Comparison of ENCODE assay signal across 8 cellular contexts in the genomic region with DNA sequence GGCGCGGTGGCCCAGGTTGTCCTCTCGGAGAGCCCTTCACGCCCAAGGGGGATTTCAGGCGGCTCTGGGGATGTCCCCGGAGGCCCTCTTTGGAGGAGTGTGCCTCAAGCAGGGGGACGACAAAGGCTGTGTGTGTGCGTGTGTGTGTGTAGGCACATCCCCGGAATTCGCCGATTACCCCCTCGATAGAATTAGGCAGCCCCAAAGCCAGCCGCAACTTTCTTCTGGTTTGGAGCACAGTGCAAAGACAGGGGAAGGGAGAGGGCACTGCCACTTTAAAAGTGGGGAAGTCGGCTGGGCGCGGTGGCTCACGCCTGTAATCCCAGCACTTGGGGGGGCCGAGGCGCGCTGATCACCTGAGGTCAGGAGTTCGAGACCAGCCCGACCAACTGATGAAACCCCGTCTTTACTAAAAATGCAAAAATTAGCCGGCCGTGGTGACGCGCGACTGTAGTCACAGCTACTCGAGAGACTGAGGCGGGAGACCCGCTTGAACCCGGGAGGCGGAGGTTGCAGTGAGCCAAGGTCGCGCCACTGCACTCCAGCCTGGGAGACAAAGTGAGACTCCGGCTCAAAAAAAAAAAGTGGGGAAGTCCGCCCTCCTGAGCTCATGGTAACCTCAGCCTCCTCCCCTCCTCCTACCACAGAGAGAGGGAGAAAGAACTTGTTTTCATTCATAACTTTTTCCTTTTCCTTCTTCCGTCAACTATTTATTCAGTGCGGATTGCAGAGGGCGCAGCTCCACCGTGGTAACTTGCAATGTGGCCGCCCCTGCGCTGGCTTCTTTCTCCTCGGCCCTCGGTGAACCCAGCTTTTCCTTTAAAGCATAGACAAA. TPM values are rescaled to one million over a fixed set of nuclear protein-coding genes. Genes with fewer than 3 reads are reported as not detected.
DNase-seq lines count a peak whose midpoint lies in the region; ATAC-seq and TF ChIP-seq lines count a peak whose summit lies in the region.

No MANE protein-coding gene starts in this region.

- H3K4me1 Mint-ChIP-seq in IgD-negative memory B cell = peaks cover 9 to 25% (median 24%) of the 10 kb centered on the region in 3 donors
- H3K4me1 Mint-ChIP-seq in immature natural killer cell = peaks cover 30 to 38% of the 10 kb centered on the region in 2 donors

- DNase-seq in DMS 273 (lab: John Stamatoyannopoulos, UW; ENCODE audit: unreplicated experiment) (peak; percentile 71), UCSD-AML1 (lab: John Stamatoyannopoulos, UW; ENCODE audit: unreplicated experiment) (peak; percentile 77), brain pericyte (ENCODE audit: low read depth, low spot score) (peak; percentile 61), immature natural killer cell (peak; percentile 42 to 59 (median 43)), smooth muscle cell (lab: John Stamatoyannopoulos, UW; ENCODE audit: unreplicated experiment) (peak; percentile 16), DMS114 treated with DMSO at 0.1 percent for 48 hours (lab: John Stamatoyannopoulos, UW; ENCODE audit: unreplicated experiment) (no peak)

- peak overlapping the region; percentile 50 for H3K27ac ChIP-seq in smooth muscle cell (ENCODE audit: low read depth)

- ATAC-seq in GM21423 (IDR thresholded peaks at IDR 0.05; ENCODE audit: unreplicated experiment) = peak; percentile 31

- H3K27ac Mint-ChIP-seq in IgD-negative memory B cell (peak overlapping the region in 2 of 3 donors; percentile 32 to 76), immature natural killer cell (peak overlapping the region in 5 of 6 donors; percentile 59 to 91 (median 88))

- H3K9me3 ChIP-seq in smooth muscle cell (replicated peaks; ENCODE audit: low read depth) = no peaks in the 10 kb centered on the region

- no peaks in the 10 kb centered on the region for H3F3A ChIP-seq in smooth muscle cell (ENCODE audit: low read depth)

- peaks cover 26% of the 10 kb centered on the region for H3K4me1 ChIP-seq in smooth muscle cell (ENCODE audit: low read depth)

- H3K4me3 Mint-ChIP-seq in IgD-negative memory B cell (peak overlapping the region; percentile 75 to 93 (median 90)), immature natural killer cell (peak overlapping the region; percentile 89 to 95 (median 93))

- peaks cover 2% of the 10 kb centered on the region for H3K36me3 Mint-ChIP-seq in IgD-negative memory B cell
- H3K36me3 Mint-ChIP-seq in immature natural killer cell = peaks cover 0 to 3% (median 0%) of the 10 kb centered on the region in 3 donors

- H2AFZ ChIP-seq in smooth muscle cell (ENCODE audit: low read depth) = peak overlapping the region; percentile 94

- WGBS in smooth muscle cell (ENCODE audit: low lambda C conversion rate) = under 1% methylated on average over 44 of the region's 45 CpGs

- peak overlapping the region; percentile 89 for H3K4me3 ChIP-seq in smooth muscle cell

- peaks cover 4% of the 10 kb centered on the region for H3K36me3 ChIP-seq in smooth muscle cell (ENCODE audit: low read depth)

- H3K79me2 ChIP-seq in smooth muscle cell (ENCODE audit: low read depth) = peaks cover 54% of the 10 kb centered on the region

- H4K20me1 ChIP-seq in smooth muscle cell (ENCODE audit: low read depth) = peaks cover 8% of the 10 kb centered on the region

- H3K9me3 Mint-ChIP-seq in IgD-negative memory B cell (peaks cover 0 to 1% (median 0%) of the 10 kb centered on the region in 3 donors), immature natural killer cell (peaks cover 0 to 2% (median 0%) of the 10 kb centered on the region in 6 donors)

- H3K27me3 Mint-ChIP-seq in IgD-negative memory B cell (peaks cover 54% of the 10 kb centered on the region), immature natural killer cell (ENCODE audit: low read depth in 3 of 3) (peaks cover 23 to 39% (median 37%) of the 10 kb centered on the region in 3 donors)

- peak overlapping the region; percentile 90 for H3K4me2 ChIP-seq in smooth muscle cell

- TF ChIP-seq CTCF in smooth muscle cell (IDR thresholded peaks at IDR 0.05; ENCODE audit: borderline replicate concordance, insufficient read depth, poor library complexity, severe bottlenecking) = peak; percentile 2

- H3K9ac ChIP-seq in smooth muscle cell (ENCODE audit: low read depth) = peak overlapping the region; percentile 39

- H3K27me3 ChIP-seq in smooth muscle cell (ENCODE audit: low read depth) = no peaks in the 10 kb centered on the region

RNA-seq across cellular contexts. Expression of a gene that starts 2.4 kb away (rescaled TPM):
- polyA plus RNA-seq in IgD-negative memory B cell (not detected), immature natural killer cell (1 to 10 TPM; 5.2 to 6.9 (median 6.0) TPM), smooth muscle cell (26.4 and 28.1 TPM in 2 replicates)
- 17.4 and 17.8 TPM in 2 replicates for total RNA-seq in smooth muscle cell
